Comparison of ENCODE assay signal across 3 cellular contexts in genomic region chr1:53442297-53442696, GRCh38.
TF ChIP-seq lines count a peak whose summit lies in the region.

No MANE protein-coding gene starts in this region.

TF ChIP-seq in GM23338, 12 proteins besides CTCF, POLR2A, EP300 and RAD21 (continues in another document):
- TF ChIP-seq CREB1 (CRISPR knock-in tag; IDR thresholded peaks at IDR 0.05; ENCODE audit: low read depth): no peak
- TF ChIP-seq EZH2phosphoT487 (IDR thresholded peaks at IDR 0.05; ENCODE audit: unreplicated experiment): no peak
- TF ChIP-seq STAT1 (IDR thresholded peaks at IDR 0.05; ENCODE audit: unreplicated experiment): no peak
- TF ChIP-seq ZNF462 (CRISPR knock-in tag; IDR thresholded peaks at IDR 0.05): no peak

TF ChIP-seq in GM12878, 131 proteins besides CTCF, POLR2A, EP300 and RAD21:
- no peak for TF ChIP-seq PAX5 (IDR thresholded peaks at IDR 0.05; ENCODE audit: borderline replicate concordance, low read depth, low read length)
- TF ChIP-seq ATF3 (IDR thresholded peaks at IDR 0.05; ENCODE audit: borderline replicate concordance, extremely low read depth, low read depth, low read length): no peak
- TF ChIP-seq BRCA1 (IDR thresholded peaks at IDR 0.05; ENCODE audit: low read depth, low read length): no peak
- no peak for TF ChIP-seq TCF3 (IDR thresholded peaks at IDR 0.05; ENCODE audit: borderline replicate concordance, insufficient read depth, low read depth, low read length)
- TF ChIP-seq FOXM1 (IDR thresholded peaks at IDR 0.05; ENCODE audit: low read depth, low read length): no peak
- TF ChIP-seq NR2F1 (conservative IDR thresholded peaks at IDR 0.05): no peak
- TF ChIP-seq ZZZ3 (IDR thresholded peaks at IDR 0.05; ENCODE audit: control insufficient read depth, insufficient read length, low read depth): no peak

TF ChIP-seq in HEK293T, 16 proteins besides CTCF, POLR2A, EP300 and RAD21:
- TF ChIP-seq SP1 (IDR thresholded peaks at IDR 0.05) (no peak), FOXA1 (IDR thresholded peaks at IDR 0.05) (no peak), SUZ12 (IDR thresholded peaks at IDR 0.05) (no peak), LEF1 (IDR thresholded peaks at IDR 0.05; ENCODE audit: borderline replicate concordance) (no peak), HDGF (IDR thresholded peaks at IDR 0.05; ENCODE audit: borderline replicate concordance) (no peak), PKNOX1 (IDR thresholded peaks at IDR 0.05) (no peak), CTBP1 (IDR thresholded peaks at IDR 0.05; ENCODE audit: borderline replicate concordance) (no peak), ELF4 (IDR thresholded peaks at IDR 0.05) (no peak), FOXM1 (IDR thresholded peaks at IDR 0.05; ENCODE audit: borderline replicate concordance) (no peak), L3MBTL2 (conservative IDR thresholded peaks at IDR 0.05) (no peak), TARDBP (IDR thresholded peaks at IDR 0.05) (no peak), ARNT (IDR thresholded peaks at IDR 0.05) (no peak), FOXK2 (IDR thresholded peaks at IDR 0.05) (no peak), ZNF384 (IDR thresholded peaks at IDR 0.05) (no peak), NFRKB (IDR thresholded peaks at IDR 0.05) (no peak), BHLHE40 (IDR thresholded peaks at IDR 0.05; ENCODE audit: borderline replicate concordance) (no peak)
